1 cellular context compared by ENCODE assay signal in genomic region chr1:156337888-156338179, GRCh38.
A peak's percentile ranks its signal among the peaks of the same experiment; 100 is the strongest.
TF ChIP-seq lines count a peak whose summit lies in the region.

No MANE protein-coding gene starts in this region.

TF ChIP-seq in K562, 482 proteins besides CTCF, POLR2A, EP300 and RAD21 (continued from another document and continues in another):
- TF ChIP-seq TFE3 (CRISPR knock-in tag; IDR thresholded peaks at IDR 0.05), result no peak
- no peak for TF ChIP-seq NCOA4 (IDR thresholded peaks at IDR 0.05; ENCODE audit: partially characterized antibody)
- TF ChIP-seq ATF7 (IDR thresholded peaks at IDR 0.05), result no peak
- no peak for TF ChIP-seq MECOM (CRISPR knock-in tag; IDR thresholded peaks at IDR 0.05)
- peak; percentile 87 for TF ChIP-seq NKRF (IDR thresholded peaks at IDR 0.05; ENCODE audit: borderline replicate concordance)
- no peak for TF ChIP-seq BRD9 (IDR thresholded peaks at IDR 0.05; ENCODE audit: low read depth, partially characterized antibody)
- no peak for TF ChIP-seq DIDO1 (tag; IDR thresholded peaks at IDR 0.05; ENCODE audit: low read depth)
- TF ChIP-seq HDAC2 (IDR thresholded peaks at IDR 0.05), result peak; percentile 55; the same call in 1 of the 2 replicates
- TF ChIP-seq ZFX (CRISPR knock-in tag; IDR thresholded peaks at IDR 0.05), result no peak; the same call in 1 of the 2 replicates
- no peak for TF ChIP-seq HIVEP1 (CRISPR knock-in tag; IDR thresholded peaks at IDR 0.05)
- TF ChIP-seq PHF21A (IDR thresholded peaks at IDR 0.05; ENCODE audit: borderline replicate concordance, low read depth), result no peak
- TF ChIP-seq FIP1L1 (IDR thresholded peaks at IDR 0.05; ENCODE audit: low read depth, low read length, poor library complexity, severe bottlenecking), result no peak
- no peak for TF ChIP-seq POLR3A (IDR thresholded peaks at IDR 0.05; ENCODE audit: borderline replicate concordance, extremely low read depth, insufficient read depth, insufficient read length)
- TF ChIP-seq MIER1 (IDR thresholded peaks at IDR 0.05; ENCODE audit: low read depth), result no peak
- peak in 1 of 2 experiments; percentile 77; a peak in 2 of 4 replicates for TF ChIP-seq HDAC1 (IDR thresholded peaks at IDR 0.05)
- TF ChIP-seq, protein P1, sequence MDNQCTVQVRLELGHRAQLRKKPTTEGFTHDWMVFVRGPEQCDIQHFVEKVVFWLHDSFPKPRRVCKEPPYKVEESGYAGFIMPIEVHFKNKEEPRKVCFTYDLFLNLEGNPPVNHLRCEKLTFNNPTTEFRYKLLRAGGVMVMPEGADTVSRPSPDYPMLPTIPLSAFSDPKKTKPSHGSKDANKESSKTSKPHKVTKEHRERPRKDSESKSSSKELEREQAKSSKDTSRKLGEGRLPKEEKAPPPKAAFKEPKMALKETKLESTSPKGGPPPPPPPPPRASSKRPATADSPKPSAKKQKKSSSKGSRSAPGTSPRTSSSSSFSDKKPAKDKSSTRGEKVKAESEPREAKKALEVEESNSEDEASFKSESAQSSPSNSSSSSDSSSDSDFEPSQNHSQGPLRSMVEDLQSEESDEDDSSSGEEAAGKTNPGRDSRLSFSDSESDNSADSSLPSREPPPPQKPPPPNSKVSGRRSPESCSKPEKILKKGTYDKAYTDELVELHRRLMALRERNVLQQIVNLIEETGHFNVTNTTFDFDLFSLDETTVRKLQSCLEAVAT (IDR thresholded peaks at IDR 0.05), result peak in 1 of 2 experiments; percentile 70; a peak in 3 of 4 replicates
- TF ChIP-seq ZFPM2 (CRISPR knock-in tag; IDR thresholded peaks at IDR 0.05), result no peak
- no peak for TF ChIP-seq ZNF717 (CRISPR knock-in tag; IDR thresholded peaks at IDR 0.05)
- no peak for TF ChIP-seq KAT2B (IDR thresholded peaks at IDR 0.05; ENCODE audit: low read depth, low read length)
- TF ChIP-seq PHF8 (IDR thresholded peaks at IDR 0.05; ENCODE audit: borderline replicate concordance, low read length), result peak; percentile 82; the same call in 1 of the 2 replicates
- no peak for TF ChIP-seq HDGF (IDR thresholded peaks at IDR 0.05)
- TF ChIP-seq, protein P2, sequence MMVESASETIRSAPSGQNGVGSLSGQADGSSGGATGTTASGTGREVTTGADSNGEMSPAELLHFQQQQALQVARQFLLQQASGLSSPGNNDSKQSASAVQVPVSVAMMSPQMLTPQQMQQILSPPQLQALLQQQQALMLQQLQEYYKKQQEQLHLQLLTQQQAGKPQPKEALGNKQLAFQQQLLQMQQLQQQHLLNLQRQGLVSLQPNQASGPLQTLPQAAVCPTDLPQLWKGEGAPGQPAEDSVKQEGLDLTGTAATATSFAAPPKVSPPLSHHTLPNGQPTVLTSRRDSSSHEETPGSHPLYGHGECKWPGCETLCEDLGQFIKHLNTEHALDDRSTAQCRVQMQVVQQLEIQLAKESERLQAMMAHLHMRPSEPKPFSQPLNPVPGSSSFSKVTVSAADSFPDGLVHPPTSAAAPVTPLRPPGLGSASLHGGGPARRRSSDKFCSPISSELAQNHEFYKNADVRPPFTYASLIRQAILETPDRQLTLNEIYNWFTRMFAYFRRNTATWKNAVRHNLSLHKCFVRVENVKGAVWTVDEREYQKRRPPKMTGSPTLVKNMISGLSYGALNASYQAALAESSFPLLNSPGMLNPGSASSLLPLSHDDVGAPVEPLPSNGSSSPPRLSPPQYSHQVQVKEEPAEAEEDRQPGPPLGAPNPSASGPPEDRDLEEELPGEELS (CRISPR knock-in tag; IDR thresholded peaks at IDR 0.05; ENCODE audit: borderline replicate concordance), result no peak
- TF ChIP-seq FOXA3 (CRISPR knock-in tag; conservative IDR thresholded peaks at IDR 0.05 in 1 of 2, IDR thresholded peaks at IDR 0.05 in 1 of 2), result 0 out of 4 replicates have a peak, but pooled peaks of 1 of the 2 experiments have one; percentile 16
- no peak for TF ChIP-seq TFAM (CRISPR knock-in tag; conservative IDR thresholded peaks at IDR 0.05)
- peak; percentile 70; the same call in 1 of the 2 replicates for TF ChIP-seq NFRKB (IDR thresholded peaks at IDR 0.05; ENCODE audit: low read depth)
- TF ChIP-seq ZNF76 (CRISPR knock-in tag; IDR thresholded peaks at IDR 0.05; ENCODE audit: borderline replicate concordance), result no peak
- no peak for TF ChIP-seq BCL6 (CRISPR knock-in tag; IDR thresholded peaks at IDR 0.05)
- no peak for TF ChIP-seq NFYB (IDR thresholded peaks at IDR 0.05; ENCODE audit: extremely low read depth, insufficient read length)
- no peak for TF ChIP-seq CCAR2 (IDR thresholded peaks at IDR 0.05; ENCODE audit: low read depth, low read length)
- TF ChIP-seq, protein P3, sequence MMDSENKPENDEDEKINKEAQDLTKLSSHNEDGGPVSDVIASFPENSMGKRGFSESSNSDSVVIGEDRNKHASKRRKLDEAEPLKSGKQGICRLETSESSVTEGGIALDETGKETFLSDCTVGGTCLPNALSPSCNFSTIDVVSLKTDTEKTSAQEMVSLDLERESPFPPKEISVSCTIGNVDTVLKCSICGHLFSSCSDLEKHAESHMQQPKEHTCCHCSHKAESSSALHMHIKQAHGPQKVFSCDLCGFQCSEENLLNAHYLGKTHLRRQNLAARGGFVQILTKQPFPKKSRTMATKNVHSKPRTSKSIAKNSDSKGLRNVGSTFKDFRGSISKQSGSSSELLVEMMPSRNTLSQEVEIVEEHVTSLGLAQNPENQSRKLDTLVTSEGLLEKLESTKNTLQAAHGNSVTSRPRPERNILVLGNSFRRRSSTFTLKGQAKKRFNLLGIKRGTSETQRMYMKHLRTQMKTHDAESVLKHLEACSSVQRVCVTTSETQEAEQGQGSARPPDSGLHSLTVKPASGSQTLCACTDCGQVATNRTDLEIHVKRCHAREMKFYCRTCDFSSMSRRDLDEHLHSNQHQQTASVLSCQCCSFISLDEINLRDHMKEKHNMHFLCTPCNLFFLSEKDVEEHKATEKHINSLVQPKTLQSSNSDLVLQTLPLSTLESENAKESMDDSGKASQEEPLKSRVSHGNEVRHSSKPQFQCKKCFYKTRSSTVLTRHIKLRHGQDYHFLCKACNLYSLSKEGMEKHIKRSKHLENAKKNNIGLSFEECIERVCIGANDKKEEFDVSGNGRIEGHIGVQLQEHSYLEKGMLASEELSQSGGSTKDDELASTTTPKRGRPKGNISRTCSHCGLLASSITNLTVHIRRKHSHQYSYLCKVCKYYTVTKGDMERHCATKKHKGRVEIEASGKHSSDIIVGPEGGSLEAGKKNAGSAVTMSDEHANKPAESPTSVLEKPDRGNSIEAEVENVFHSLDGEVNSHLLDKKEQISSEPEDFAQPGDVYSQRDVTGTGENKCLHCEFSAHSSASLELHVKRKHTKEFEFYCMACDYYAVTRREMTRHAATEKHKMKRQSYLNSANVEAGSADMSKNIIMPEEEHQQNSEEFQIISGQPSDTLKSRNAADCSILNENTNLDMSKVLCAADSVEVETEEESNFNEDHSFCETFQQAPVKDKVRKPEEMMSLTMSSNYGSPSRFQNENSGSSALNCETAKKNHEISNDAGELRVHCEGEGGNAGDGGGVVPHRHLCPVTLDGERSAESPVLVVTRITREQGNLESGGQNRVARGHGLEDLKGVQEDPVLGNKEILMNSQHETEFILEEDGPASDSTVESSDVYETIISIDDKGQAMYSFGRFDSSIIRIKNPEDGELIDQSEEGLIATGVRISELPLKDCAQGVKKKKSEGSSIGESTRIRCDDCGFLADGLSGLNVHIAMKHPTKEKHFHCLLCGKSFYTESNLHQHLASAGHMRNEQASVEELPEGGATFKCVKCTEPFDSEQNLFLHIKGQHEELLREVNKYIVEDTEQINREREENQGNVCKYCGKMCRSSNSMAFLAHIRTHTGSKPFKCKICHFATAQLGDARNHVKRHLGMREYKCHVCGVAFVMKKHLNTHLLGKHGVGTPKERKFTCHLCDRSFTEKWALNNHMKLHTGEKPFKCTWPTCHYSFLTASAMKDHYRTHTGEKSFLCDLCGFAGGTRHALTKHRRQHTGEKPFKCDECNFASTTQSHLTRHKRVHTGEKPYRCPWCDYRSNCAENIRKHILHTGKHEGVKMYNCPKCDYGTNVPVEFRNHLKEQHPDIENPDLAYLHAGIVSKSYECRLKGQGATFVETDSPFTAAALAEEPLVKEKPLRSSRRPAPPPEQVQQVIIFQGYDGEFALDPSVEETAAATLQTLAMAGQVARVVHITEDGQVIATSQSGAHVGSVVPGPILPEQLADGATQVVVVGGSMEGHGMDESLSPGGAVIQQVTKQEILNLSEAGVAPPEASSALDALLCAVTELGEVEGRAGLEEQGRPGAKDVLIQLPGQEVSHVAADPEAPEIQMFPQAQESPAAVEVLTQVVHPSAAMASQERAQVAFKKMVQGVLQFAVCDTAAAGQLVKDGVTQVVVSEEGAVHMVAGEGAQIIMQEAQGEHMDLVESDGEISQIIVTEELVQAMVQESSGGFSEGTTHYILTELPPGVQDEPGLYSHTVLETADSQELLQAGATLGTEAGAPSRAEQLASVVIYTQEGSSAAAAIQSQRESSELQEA (IDR thresholded peaks at IDR 0.05; ENCODE audit: low read depth), result no peak
- TF ChIP-seq, protein P4, sequence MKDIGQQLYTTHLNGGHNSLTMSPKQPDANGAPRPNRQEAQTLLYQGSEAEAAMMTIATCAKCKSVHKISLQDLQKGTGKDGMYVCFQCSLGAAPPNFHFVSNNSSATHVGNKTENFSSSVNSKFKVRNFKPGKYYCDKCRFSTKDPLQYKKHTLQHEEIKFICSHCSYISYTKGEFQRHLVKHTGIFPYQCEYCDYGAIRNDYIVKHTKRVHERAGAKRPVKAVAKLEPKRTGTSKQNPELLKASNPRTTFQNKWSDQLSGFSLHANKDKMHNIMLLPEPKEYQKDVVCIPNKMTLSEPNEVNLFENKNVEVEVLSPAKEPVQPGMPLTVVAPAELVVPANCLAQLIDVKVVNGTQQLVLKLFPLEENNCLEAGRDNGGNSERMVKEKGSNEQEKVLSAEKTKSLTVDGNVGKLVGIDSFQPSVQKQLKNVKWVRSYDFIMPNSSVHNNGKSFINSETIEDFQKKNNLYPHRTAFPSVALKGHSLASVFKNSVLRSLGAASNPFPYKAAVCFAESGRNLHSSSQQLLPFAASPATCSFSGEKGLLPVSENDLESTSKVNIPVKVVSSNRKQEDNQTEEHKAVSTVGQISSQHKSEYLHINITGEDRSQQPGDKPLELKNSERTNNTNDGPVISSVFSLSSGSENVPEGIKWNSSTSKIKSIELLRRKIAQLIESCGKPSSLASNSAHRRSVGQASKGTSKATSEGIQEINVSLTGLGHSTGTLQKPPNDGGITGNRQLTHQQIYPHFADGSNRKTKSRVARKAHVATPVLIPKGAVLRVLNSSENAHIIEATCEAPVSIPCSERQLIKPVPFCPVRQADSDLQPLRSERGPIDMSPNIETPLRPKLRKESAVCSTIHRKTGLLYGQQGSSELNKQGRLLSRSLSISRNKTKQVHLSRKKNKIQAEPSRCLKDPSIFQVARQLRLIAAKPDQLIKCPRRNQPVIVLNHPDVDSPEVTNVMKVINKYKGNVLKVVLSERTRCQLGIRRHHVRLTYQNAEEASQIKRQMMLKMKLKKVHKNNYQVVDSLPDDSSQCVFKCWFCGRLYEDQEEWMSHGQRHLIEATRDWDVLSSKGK (CRISPR knock-in tag; IDR thresholded peaks at IDR 0.05), result no peak
- TF ChIP-seq NR2C1 (IDR thresholded peaks at IDR 0.05), result no peak
- no peak for TF ChIP-seq NR2C1 (tag; IDR thresholded peaks at IDR 0.05)
- TF ChIP-seq SMARCC2 (IDR thresholded peaks at IDR 0.05; ENCODE audit: low read depth), result no peak
- TF ChIP-seq SIRT6 (IDR thresholded peaks at IDR 0.05; ENCODE audit: low read depth, low read length), result no peak
- TF ChIP-seq CBX8 (IDR thresholded peaks at IDR 0.05; ENCODE audit: borderline replicate concordance, extremely low read depth, low read depth, low read length, poor library complexity, severe bottlenecking), result no peak
- TF ChIP-seq, protein P5, sequence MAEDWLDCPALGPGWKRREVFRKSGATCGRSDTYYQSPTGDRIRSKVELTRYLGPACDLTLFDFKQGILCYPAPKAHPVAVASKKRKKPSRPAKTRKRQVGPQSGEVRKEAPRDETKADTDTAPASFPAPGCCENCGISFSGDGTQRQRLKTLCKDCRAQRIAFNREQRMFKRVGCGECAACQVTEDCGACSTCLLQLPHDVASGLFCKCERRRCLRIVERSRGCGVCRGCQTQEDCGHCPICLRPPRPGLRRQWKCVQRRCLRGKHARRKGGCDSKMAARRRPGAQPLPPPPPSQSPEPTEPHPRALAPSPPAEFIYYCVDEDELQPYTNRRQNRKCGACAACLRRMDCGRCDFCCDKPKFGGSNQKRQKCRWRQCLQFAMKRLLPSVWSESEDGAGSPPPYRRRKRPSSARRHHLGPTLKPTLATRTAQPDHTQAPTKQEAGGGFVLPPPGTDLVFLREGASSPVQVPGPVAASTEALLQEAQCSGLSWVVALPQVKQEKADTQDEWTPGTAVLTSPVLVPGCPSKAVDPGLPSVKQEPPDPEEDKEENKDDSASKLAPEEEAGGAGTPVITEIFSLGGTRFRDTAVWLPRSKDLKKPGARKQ (CRISPR knock-in tag; IDR thresholded peaks at IDR 0.05), result no peak
- no peak for TF ChIP-seq ZBTB5 (IDR thresholded peaks at IDR 0.05)
